ENCODE assay signal across 9 cellular contexts in the genomic region with DNA sequence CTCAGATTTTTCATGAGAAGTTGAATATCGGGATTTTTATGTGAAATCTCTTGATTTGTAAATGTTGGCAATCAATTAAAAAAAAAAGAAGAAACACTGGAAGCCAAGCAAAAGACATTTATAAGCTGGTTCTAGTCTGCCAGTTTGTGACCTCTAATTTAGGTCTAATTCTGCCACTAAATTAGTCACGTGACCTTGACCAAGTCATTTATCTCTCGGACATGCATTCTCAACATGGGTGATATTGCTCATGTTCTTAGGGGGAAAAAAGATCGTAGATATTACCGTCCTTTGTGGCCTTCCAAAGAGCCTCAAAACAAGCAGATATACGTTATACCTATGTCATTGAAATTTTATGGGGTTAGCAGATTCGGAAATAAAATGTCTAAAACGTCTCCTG. TPM values are rescaled to one million over a fixed set of nuclear protein-coding genes. Genes with fewer than 3 reads are reported as not detected.
DNase-seq lines count a peak whose midpoint lies in the region; ATAC-seq, FAIRE-seq and TF ChIP-seq lines count a peak whose summit lies in the region.
"Had no signal": no experiment of that assay in that cellular context is flagged by ENCODE, and none has a peak within 500 bp of the region (broad histone marks: within the 10 kb centered on the region; RNA-seq: fewer than 3 reads in every experiment).

No MANE protein-coding gene starts in this region.

- ATAC-seq in GM19463 (IDR thresholded peaks at IDR 0.05; ENCODE audit: unreplicated experiment) = no peak

- DNase-seq in Daoy (ENCODE audit: low read depth) (peak; percentile 24), PC-9 (no peak), endothelial cell of umbilical vein (ENCODE audit: low read depth, low spot score) (no peak), osteocyte (ENCODE audit: extremely low spot score, unreplicated experiment) (no peak), hippocampal formation (lab: John Stamatoyannopoulos, UW) (no peak), NCI-H128 (lab: John Stamatoyannopoulos, UW; ENCODE audit: unreplicated experiment) (no peak), NCI-H2107 (lab: John Stamatoyannopoulos, UW) (no peak)

- H3K27ac ChIP-seq in PC-9 (no peak overlapping the region), endothelial cell of umbilical vein (ENCODE audit: insufficient read depth, low read depth, low read length) (peak overlapping the region; percentile 54)

- peak overlapping the region; percentile 85 for H3K27ac Mint-ChIP-seq in osteocyte (ENCODE audit: unreplicated experiment)

- TF ChIP-seq POLR2A in endothelial cell of umbilical vein (IDR thresholded peaks at IDR 0.05; ENCODE audit: low read depth, low read length) = no peak

- H3K9me1 ChIP-seq in endothelial cell of umbilical vein (replicated peaks; ENCODE audit: control insufficient read depth, extremely low read depth, insufficient read depth, low read length) = no peaks in the 10 kb centered on the region

- intact Hi-C loops in PC-9 (cut with micrococcal nuclease; ENCODE audit: unreplicated experiment) (no loop called here), endothelial cell of umbilical vein (cut with micrococcal nuclease) (loop anchor here (2.0 kb wide), 1 partner anchor 579 kb away; a partner anchor contains a TSS)

- FAIRE-seq in endothelial cell of umbilical vein (lab: Jason Lieb, UNC) = no peak
- FAIRE-seq: colon had no signal

- H3K36me3 Mint-ChIP-seq in osteocyte (ENCODE audit: unreplicated experiment) = no peaks in the 10 kb centered on the region

- H3K9me3 ChIP-seq in PC-9 (ENCODE audit: insufficient read depth, low read depth) (no peaks in the 10 kb centered on the region), endothelial cell of umbilical vein (replicated peaks; ENCODE audit: control insufficient read depth, insufficient read depth, low read length) (no peaks in the 10 kb centered on the region)

- POLR2A ChIA-PET in PC-9 (lab: Charles Lee; ENCODE audit: unreplicated experiment) (no interaction called here), endothelial cell of umbilical vein (lab: Charles Lee) (no interaction called here)

- H3K4me3 ChIP-seq in PC-9 = peak overlapping the region; percentile 64
- H3K4me3 ChIP-seq in endothelial cell of umbilical vein (replicated peaks in 1 of 3; ENCODE audit: insufficient read depth in 1 of 3, low read depth in 1 of 3, low read length in 3 of 3) = peak overlapping the region; percentile 70 to 87 (median 86)

- dilution Hi-C loops in endothelial cell of umbilical vein (cut with MboI; ENCODE audit: extremely low pct_ligation_motif_present, low sequenced_read_pairs) = no loop called here

- H3K9me2 ChIP-seq in PC-9 (ENCODE audit: insufficient read depth) = no peaks in the 10 kb centered on the region

- no peaks in the 10 kb centered on the region for H3K36me3 ChIP-seq in PC-9 (ENCODE audit: low read depth)
- no peaks in the 10 kb centered on the region for H3K36me3 ChIP-seq in endothelial cell of umbilical vein (ENCODE audit: control insufficient read depth in 2 of 2, extremely low read depth in 1 of 2, insufficient read depth in 2 of 2, low read length in 2 of 2)

- peak overlapping the region; percentile 70 for H3K9ac ChIP-seq in endothelial cell of umbilical vein (replicated peaks; ENCODE audit: extremely low read depth, insufficient read depth, low read length)

- H3K4me1 ChIP-seq in PC-9 (replicated peaks; ENCODE audit: insufficient read depth) = peaks cover 8% of the 10 kb centered on the region; the same call in 1 of the 2 replicates
- H3K4me1 ChIP-seq in endothelial cell of umbilical vein (ENCODE audit: control insufficient read depth, extremely low read depth, insufficient read depth, low read length) = peaks cover 14% of the 10 kb centered on the region

- 0 out of 2 replicates have a peak, but pooled peaks cover 9% of the 10 kb centered on the region for H3K79me2 ChIP-seq in PC-9 (ENCODE audit: low read depth)
- H3K79me2 ChIP-seq in endothelial cell of umbilical vein (ENCODE audit: control insufficient read depth, insufficient read depth, low read length) = no peaks in the 10 kb centered on the region

- H2AFZ ChIP-seq in PC-9 (peak overlapping the region; percentile 97), endothelial cell of umbilical vein (ENCODE audit: low read depth, low read length) (peak overlapping the region; percentile 93)

- peak overlapping the region; percentile 100 for H3K4me3 Mint-ChIP-seq in osteocyte (ENCODE audit: unreplicated experiment)

- H3K4me1 Mint-ChIP-seq in osteocyte (ENCODE audit: unreplicated experiment) = peaks cover 29% of the 10 kb centered on the region

- no peaks in the 10 kb centered on the region for H3K27me3 Mint-ChIP-seq in osteocyte (ENCODE audit: unreplicated experiment)

- no peaks in the 10 kb centered on the region for H3F3A ChIP-seq in PC-9 (ENCODE audit: insufficient read depth, low read depth)

- TSS peak; percentile 55 for BruUV-seq in PC-9 (replicated peaks; lab: Mats Ljungman, UMichigan)
- BruUV-seq in endothelial cell of umbilical vein (replicated peaks; lab: Mats Ljungman, UMichigan) = no TSS peak

- no peaks in the 10 kb centered on the region for H3K27me3 ChIP-seq in PC-9 (ENCODE audit: insufficient read depth, low read depth)
- no peaks in the 10 kb centered on the region for H3K27me3 ChIP-seq in endothelial cell of umbilical vein (ENCODE audit: control insufficient read depth in 2 of 2, insufficient read depth in 2 of 2, low read length in 2 of 2)

- H4K20me1 ChIP-seq in PC-9 (ENCODE audit: insufficient read depth) = no peaks in the 10 kb centered on the region
- H4K20me1 ChIP-seq in endothelial cell of umbilical vein (replicated peaks; ENCODE audit: control insufficient read depth, extremely low read depth, insufficient read depth, low read length) = no peaks in the 10 kb centered on the region

- H3K4me2 ChIP-seq in PC-9 (peak overlapping the region; percentile 97), endothelial cell of umbilical vein (ENCODE audit: insufficient read depth, low read length) (peak overlapping the region; percentile 93)

- CTCF ChIA-PET in PC-9 (lab: Charles Lee) (interaction anchor here (0.7 kb wide), 1 partner anchor 91 kb away, joined by 3 read pairs; no protein-coding TSS in a partner anchor), endothelial cell of umbilical vein (lab: Charles Lee) (interaction anchor here (1.0 to 2.6 kb wide), 3 partner anchors 17 to 182 kb away, joined by 4 to 27 read pairs (median 13); no protein-coding TSS in a partner anchor)

- no peaks in the 10 kb centered on the region for H3K9me3 Mint-ChIP-seq in osteocyte (ENCODE audit: unreplicated experiment)

- TF ChIP-seq CTCF in PC-9 (conservative IDR thresholded peaks at IDR 0.05) (no peak), endothelial cell of umbilical vein (IDR thresholded peaks at IDR 0.05; ENCODE audit: extremely low read depth in 1 of 2, insufficient read depth in 1 of 2, low read depth in 1 of 2, low read length in 2 of 2) (no peak), osteocyte (IDR thresholded peaks at IDR 0.05) (no peak)

TF ChIP-seq in endothelial cell of umbilical vein, 7 proteins besides CTCF, POLR2A, EP300 and RAD21:
- no peak for TF ChIP-seq POLR2AphosphoS5 (IDR thresholded peaks at IDR 0.05; ENCODE audit: insufficient read depth, low read depth, low read length)
- no peak for TF ChIP-seq EZH2 (IDR thresholded peaks at IDR 0.05; ENCODE audit: borderline replicate concordance, low read depth, low read length, severe bottlenecking)
- no peak for TF ChIP-seq GATA2 (IDR thresholded peaks at IDR 0.05; ENCODE audit: insufficient read depth, insufficient read length, low read depth, low read length)
- no peak for TF ChIP-seq JUN (IDR thresholded peaks at IDR 0.05; ENCODE audit: borderline replicate concordance, insufficient read depth, insufficient read length, low read depth)
- TF ChIP-seq, protein P1, sequence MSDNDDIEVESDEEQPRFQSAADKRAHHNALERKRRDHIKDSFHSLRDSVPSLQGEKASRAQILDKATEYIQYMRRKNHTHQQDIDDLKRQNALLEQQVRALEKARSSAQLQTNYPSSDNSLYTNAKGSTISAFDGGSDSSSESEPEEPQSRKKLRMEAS (IDR thresholded peaks at IDR 0.05; ENCODE audit: insufficient read depth, insufficient read length) = no peak
- no peak for TF ChIP-seq MYC (IDR thresholded peaks at IDR 0.05; ENCODE audit: low read depth, low read length)
- TF ChIP-seq FOS (IDR thresholded peaks at IDR 0.05; ENCODE audit: borderline replicate concordance, insufficient read depth, low read length) = no peak
TF ChIP-seq in endothelial cell of umbilical vein: peak in this region for 0.

RNA-seq across cellular contexts. Expression of a gene that starts 52.9 kb away (rescaled TPM):
- 8.6 and 10.6 TPM in 2 replicates for total RNA-seq in Daoy (2014; rRNA removed; shearing (Covaris generic))
- total RNA-seq in PC-9 (2021) = 6.5 and 7.4 TPM in 2 replicates
- 9.1 TPM in 2 replicates for total RNA-seq in endothelial cell of umbilical vein
- 3.5 and 4.3 TPM in 2 replicates for polyA plus RNA-seq in endothelial cell of umbilical vein
- 3.8 and 4.4 TPM in 2 replicates for polyA plus RNA-seq in endothelial cell of umbilical vein (2011; cell fraction: cytosol; rRNA removed)
- 22.3 and 26.3 TPM in 2 replicates for polyA plus RNA-seq in endothelial cell of umbilical vein (2011; cell fraction: nucleus; rRNA removed)
- 5.8 and 6.0 TPM in 2 replicates for polyA plus RNA-seq in endothelial cell of umbilical vein (2012)
- 12.5 and 13.3 TPM in 2 replicates for polyA minus RNA-seq in endothelial cell of umbilical vein
- 5.7 TPM for polyA minus RNA-seq in endothelial cell of umbilical vein (2011; cell fraction: cytosol; rRNA and poly(A)+ RNA removed)
- 17.6 and 24.0 TPM in 2 replicates for polyA minus RNA-seq in endothelial cell of umbilical vein (2011; cell fraction: nucleus; rRNA and poly(A)+ RNA removed)
- total RNA-seq in osteocyte = 9.9 and 11.5 TPM in 2 replicates
